In the genomic region with DNA sequence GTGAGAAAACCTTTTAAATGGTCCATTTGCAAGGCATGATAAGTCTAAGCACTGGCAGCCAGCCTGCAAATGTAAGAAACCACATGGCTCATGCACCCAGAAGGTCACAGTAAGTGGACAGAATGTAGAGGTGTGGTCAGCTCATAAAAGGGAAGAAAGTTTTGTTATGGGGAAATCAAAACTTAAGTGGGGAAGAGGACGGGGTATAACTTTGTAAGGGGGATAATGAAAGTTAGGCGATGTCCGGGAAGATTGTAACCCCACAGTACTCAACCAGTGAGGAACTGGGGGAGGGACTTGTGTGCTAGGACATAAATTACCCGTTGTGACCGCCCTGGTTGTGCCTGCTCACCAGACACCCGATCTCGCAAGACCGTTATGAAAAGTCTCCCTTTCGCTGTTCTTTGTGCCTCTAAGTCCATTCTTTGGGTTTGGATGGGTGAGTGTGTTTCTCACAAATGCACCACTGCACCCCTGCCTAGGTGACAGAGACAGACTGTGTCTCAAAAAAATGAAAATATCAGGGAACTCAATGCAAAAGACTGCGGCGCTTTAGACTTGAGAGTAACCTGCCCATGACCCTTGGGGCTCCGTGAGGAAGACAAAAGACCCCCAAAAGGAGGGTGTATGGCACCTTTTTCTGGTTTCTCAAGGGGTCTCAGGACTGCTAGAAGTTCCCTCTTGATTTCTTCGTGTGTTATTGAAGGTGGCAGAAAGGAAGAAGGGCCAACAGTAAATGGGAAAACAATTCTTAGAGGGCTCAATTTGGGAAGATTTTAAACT, we compare ENCODE assay signal across 1 cellular context.
TF ChIP-seq lines count a peak whose summit lies in the region.

No MANE protein-coding gene starts in this region.

TF ChIP-seq in GM23338, 12 proteins besides CTCF, POLR2A, EP300 and RAD21:
- TF ChIP-seq, protein P1, sequence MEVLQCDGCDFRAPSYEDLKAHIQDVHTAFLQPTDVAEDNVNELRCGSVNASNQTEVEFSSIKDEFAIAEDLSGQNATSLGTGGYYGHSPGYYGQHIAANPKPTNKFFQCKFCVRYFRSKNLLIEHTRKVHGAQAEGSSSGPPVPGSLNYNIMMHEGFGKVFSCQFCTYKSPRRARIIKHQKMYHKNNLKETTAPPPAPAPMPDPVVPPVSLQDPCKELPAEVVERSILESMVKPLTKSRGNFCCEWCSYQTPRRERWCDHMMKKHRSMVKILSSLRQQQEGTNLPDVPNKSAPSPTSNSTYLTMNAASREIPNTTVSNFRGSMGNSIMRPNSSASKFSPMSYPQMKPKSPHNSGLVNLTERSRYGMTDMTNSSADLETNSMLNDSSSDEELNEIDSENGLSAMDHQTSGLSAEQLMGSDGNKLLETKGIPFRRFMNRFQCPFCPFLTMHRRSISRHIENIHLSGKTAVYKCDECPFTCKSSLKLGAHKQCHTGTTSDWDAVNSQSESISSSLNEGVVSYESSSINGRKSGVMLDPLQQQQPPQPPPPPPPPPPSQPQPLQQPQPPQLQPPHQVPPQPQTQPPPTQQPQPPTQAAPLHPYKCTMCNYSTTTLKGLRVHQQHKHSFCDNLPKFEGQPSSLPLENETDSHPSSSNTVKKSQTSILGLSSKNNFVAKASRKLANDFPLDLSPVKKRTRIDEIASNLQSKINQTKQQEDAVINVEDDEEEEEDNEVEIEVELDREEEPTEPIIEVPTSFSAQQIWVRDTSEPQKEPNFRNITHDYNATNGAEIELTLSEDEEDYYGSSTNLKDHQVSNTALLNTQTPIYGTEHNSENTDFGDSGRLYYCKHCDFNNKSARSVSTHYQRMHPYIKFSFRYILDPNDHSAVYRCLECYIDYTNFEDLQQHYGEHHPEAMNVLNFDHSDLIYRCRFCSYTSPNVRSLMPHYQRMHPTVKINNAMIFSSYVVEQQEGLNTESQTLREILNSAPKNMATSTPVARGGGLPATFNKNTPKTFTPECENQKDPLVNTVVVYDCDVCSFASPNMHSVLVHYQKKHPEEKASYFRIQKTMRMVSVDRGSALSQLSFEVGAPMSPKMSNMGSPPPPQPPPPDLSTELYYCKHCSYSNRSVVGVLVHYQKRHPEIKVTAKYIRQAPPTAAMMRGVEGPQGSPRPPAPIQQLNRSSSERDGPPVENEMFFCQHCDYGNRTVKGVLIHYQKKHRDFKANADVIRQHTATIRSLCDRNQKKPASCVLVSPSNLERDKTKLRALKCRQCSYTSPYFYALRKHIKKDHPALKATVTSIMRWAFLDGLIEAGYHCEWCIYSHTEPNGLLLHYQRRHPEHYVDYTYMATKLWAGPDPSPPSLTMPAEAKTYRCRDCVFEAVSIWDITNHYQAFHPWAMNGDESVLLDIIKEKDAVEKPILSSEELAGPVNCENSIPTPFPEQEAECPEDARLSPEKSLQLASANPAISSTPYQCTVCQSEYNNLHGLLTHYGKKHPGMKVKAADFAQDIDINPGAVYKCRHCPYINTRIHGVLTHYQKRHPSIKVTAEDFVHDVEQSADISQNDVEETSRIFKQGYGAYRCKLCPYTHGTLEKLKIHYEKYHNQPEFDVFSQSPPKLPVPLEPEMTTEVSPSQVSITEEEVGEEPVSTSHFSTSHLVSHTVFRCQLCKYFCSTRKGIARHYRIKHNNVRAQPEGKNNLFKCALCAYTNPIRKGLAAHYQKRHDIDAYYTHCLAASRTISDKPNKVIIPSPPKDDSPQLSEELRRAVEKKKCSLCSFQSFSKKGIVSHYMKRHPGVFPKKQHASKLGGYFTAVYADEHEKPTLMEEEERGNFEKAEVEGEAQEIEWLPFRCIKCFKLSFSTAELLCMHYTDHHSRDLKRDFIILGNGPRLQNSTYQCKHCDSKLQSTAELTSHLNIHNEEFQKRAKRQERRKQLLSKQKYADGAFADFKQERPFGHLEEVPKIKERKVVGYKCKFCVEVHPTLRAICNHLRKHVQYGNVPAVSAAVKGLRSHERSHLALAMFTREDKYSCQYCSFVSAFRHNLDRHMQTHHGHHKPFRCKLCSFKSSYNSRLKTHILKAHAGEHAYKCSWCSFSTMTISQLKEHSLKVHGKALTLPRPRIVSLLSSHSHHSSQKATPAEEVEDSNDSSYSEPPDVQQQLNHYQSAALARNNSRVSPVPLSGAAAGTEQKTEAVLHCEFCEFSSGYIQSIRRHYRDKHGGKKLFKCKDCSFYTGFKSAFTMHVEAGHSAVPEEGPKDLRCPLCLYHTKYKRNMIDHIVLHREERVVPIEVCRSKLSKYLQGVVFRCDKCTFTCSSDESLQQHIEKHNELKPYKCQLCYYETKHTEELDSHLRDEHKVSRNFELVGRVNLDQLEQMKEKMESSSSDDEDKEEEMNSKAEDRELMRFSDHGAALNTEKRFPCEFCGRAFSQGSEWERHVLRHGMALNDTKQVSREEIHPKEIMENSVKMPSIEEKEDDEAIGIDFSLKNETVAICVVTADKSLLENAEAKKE (CRISPR knock-in tag; IDR thresholded peaks at IDR 0.05): no peak
- TF ChIP-seq, protein P2, sequence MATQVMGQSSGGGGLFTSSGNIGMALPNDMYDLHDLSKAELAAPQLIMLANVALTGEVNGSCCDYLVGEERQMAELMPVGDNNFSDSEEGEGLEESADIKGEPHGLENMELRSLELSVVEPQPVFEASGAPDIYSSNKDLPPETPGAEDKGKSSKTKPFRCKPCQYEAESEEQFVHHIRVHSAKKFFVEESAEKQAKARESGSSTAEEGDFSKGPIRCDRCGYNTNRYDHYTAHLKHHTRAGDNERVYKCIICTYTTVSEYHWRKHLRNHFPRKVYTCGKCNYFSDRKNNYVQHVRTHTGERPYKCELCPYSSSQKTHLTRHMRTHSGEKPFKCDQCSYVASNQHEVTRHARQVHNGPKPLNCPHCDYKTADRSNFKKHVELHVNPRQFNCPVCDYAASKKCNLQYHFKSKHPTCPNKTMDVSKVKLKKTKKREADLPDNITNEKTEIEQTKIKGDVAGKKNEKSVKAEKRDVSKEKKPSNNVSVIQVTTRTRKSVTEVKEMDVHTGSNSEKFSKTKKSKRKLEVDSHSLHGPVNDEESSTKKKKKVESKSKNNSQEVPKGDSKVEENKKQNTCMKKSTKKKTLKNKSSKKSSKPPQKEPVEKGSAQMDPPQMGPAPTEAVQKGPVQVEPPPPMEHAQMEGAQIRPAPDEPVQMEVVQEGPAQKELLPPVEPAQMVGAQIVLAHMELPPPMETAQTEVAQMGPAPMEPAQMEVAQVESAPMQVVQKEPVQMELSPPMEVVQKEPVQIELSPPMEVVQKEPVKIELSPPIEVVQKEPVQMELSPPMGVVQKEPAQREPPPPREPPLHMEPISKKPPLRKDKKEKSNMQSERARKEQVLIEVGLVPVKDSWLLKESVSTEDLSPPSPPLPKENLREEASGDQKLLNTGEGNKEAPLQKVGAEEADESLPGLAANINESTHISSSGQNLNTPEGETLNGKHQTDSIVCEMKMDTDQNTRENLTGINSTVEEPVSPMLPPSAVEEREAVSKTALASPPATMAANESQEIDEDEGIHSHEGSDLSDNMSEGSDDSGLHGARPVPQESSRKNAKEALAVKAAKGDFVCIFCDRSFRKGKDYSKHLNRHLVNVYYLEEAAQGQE (IDR thresholded peaks at IDR 0.05; ENCODE audit: unreplicated experiment): no peak
- TF ChIP-seq POLR2AphosphoS5 (IDR thresholded peaks at IDR 0.05; ENCODE audit: low read depth): no peak
- no peak for TF ChIP-seq ZNF114 (CRISPR knock-in tag; IDR thresholded peaks at IDR 0.05)
- TF ChIP-seq STAT1 (IDR thresholded peaks at IDR 0.05; ENCODE audit: unreplicated experiment): no peak
